ENCODE assay signal across 8 cellular contexts in the genomic region with DNA sequence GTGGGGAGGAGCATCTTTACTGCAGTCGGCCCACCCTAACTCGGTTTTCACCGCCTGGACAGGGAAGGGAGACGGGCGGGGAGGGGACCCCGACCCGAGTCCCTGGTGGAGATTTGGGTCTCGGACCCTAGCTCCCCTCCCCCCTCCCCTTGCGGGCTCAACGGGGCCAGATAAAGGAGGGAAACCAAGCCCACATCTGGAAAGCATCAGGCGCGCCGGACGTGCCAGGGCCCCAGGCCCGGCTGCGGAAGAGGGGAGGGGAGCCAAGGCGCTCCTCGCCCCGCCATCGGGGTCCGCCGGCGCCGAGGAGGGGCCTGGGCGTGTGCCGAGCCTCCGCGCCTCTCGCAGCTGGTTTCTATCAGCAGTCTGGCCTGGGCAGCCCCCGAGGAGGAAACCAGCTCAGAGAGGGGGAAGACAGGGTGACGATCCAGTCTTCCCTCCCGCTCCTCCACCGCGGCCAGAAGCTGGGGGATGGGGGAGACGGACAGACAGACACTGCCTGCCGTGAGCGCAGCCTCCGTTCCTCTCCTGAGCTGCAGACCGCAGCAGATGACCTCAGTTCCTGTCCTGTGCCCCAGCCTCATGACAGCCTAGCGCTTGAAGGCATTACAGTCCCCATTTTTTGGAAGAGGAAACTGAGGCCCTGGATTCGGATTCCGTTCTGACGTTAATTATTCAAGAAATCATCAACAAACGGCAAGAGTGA. TPM values are rescaled to one million over a fixed set of nuclear protein-coding genes. Genes with fewer than 3 reads are reported as not detected.
A peak's percentile ranks its signal among the peaks of the same experiment; 100 is the strongest.
DNase-seq lines count a peak whose midpoint lies in the region; ATAC-seq, FAIRE-seq and TF ChIP-seq lines count a peak whose summit lies in the region.

No MANE protein-coding gene starts in this region.

- H3K79me2 ChIP-seq in H1 (ENCODE audit: control insufficient read depth in 1 of 2, insufficient read depth in 2 of 2, low read length in 2 of 2) = no peaks in the 10 kb centered on the region

- no peaks in the 10 kb centered on the region for H3K9me3 Mint-ChIP-seq in activated T-cell treated with anti-CD3 and anti-CD28 coated beads, Interleukin-2, amount 50 U/mL, for 72 hours
- H3K9me3 Mint-ChIP-seq in activated T-cell treated with anti-CD3 and anti-CD28 coated beads, Interleukin-2, amount 50 U/mL, for 4 hours = no peaks in the 10 kb centered on the region

- peaks cover 6% of the 10 kb centered on the region for H3K27me3 Mint-ChIP-seq in activated T-cell treated with anti-CD3 and anti-CD28 coated beads, Interleukin-2, amount 50 U/mL, for 72 hours (ENCODE audit: low read depth)
- H3K27me3 Mint-ChIP-seq in activated T-cell treated with anti-CD3 and anti-CD28 coated beads, Interleukin-2, amount 50 U/mL, for 4 hours (ENCODE audit: low read depth) = peaks cover 11% of the 10 kb centered on the region

- H3K14ac ChIP-seq in H1 (ENCODE audit: insufficient read length) = no peak overlapping the region

- H2AFZ ChIP-seq in H1 (ENCODE audit: low read length) = peak overlapping the region; percentile 75; the same call in 1 of the 2 replicates

- CTCF ChIA-PET in H1 (lab: Charles Lee; ENCODE audit: partially characterized antibody) = interaction anchor here (0.6 to 1.1 kb wide), 4 partner anchors 11 to 124 kb away, joined by 3 read pairs; no protein-coding TSS in a partner anchor

- peak; percentile 55 to 56 for DNase-seq in activated T-cell treated with anti-CD3 and anti-CD28 coated beads, Interleukin-2, amount 50 U/mL, for 72 hours
- DNase-seq in activated T-cell treated with anti-CD3 and anti-CD28 coated beads, Interleukin-2, amount 50 U/mL, for 4 hours = no peak
- DNase-seq in OCI-M1 (lab: John Stamatoyannopoulos, UW) (peak; percentile 69), H1 (ENCODE audit: low read depth in 1 of 2, low spot score in 2 of 2) (no peak), mucosa of gallbladder (ENCODE audit: low spot score) (peak; percentile 43)

- peak overlapping the region in 3 of 4 experiments; percentile 3 to 26 (median 20); a peak in 1 of 7 replicates for H3K9ac ChIP-seq in H1 (replicated peaks in 1 of 4; ENCODE audit: extremely low read depth in 1 of 4, low read depth in 3 of 4, low read length in 3 of 4)

- H3K4me1 ChIP-seq in H1 (replicated peaks in 1 of 4; ENCODE audit: control insufficient read depth in 3 of 4, insufficient read depth in 4 of 4, low read length in 3 of 4) = peaks cover 0 to 16% (median 6%) of the 10 kb centered on the region in 4 experiments; a peak in 5 of 7 replicates

- no peak overlapping the region for H2BK20ac ChIP-seq in H1 (ENCODE audit: low read length)

- H2BK120ac ChIP-seq in H1 (replicated peaks; ENCODE audit: low read depth, low read length) = no peak overlapping the region

- WGBS in H1 (ENCODE audit: extremely low coverage in 1 of 2, insufficient coverage in 1 of 2, insufficient read length in 1 of 2, insufficient replicate concordance in 2 of 2, low coverage in 1 of 2, low lambda C conversion rate in 2 of 2, missing lambda C conversion rate in 1 of 2), 2 experiments = 4% methylated on average over 14 of the region's 44 CpGs; no CpG with 5 or more reads in 1 of the 2 experiments

- TF ChIP-seq CTCF in H1 (IDR thresholded peaks at IDR 0.05; ENCODE audit: control extremely low read depth in 1 of 3, insufficient read depth in 1 of 3, low read depth in 1 of 3, low read length in 3 of 3) = no peak

- peak overlapping the region; percentile 10 for H4K5ac ChIP-seq in H1 (ENCODE audit: insufficient read length, low read depth, low read length)

- peaks cover 0 to 11% of the 10 kb centered on the region in 2 experiments for H4K20me1 ChIP-seq in H1 (replicated peaks in 1 of 2; ENCODE audit: control insufficient read depth in 1 of 2, insufficient read depth in 2 of 2, low read length in 2 of 2)

- FAIRE-seq in H1 (lab: Jason Lieb, UNC) = no peak

- H3K4me3 Mint-ChIP-seq in activated T-cell treated with anti-CD3 and anti-CD28 coated beads, Interleukin-2, amount 50 U/mL, for 72 hours = no peak overlapping the region
- no peak overlapping the region for H3K4me3 Mint-ChIP-seq in activated T-cell treated with anti-CD3 and anti-CD28 coated beads, Interleukin-2, amount 50 U/mL, for 4 hours

- peak overlapping the region; percentile 38 to 67 (median 62) for H3K4me3 ChIP-seq in H1 (ENCODE audit: extremely low read depth in 1 of 4, insufficient read depth in 2 of 4, low read depth in 3 of 4, low read length in 4 of 4)

- H3K36me3 Mint-ChIP-seq in activated T-cell treated with anti-CD3 and anti-CD28 coated beads, Interleukin-2, amount 50 U/mL, for 72 hours (ENCODE audit: insufficient read depth in 2 of 2) = no peaks in the 10 kb centered on the region
- H3K36me3 Mint-ChIP-seq in activated T-cell treated with anti-CD3 and anti-CD28 coated beads, Interleukin-2, amount 50 U/mL, for 4 hours (ENCODE audit: insufficient read depth) = no peaks in the 10 kb centered on the region

- H3K23ac ChIP-seq in H1 (ENCODE audit: insufficient read length) = no peak overlapping the region

- H2BK15ac ChIP-seq in H1 (ENCODE audit: low read length) = peak overlapping the region; percentile 88; the same call in 1 of the 2 replicates

- H3K56ac ChIP-seq in H1 (replicated peaks; ENCODE audit: insufficient read length, low read depth, low read length) = peak overlapping the region; percentile 11

- H3K79me1 ChIP-seq in H1 (ENCODE audit: low read depth, low read length) = no peaks in the 10 kb centered on the region

- peaks cover 22% of the 10 kb centered on the region for H3K23me2 ChIP-seq in H1 (ENCODE audit: low read depth, low read length)

- no peaks in the 10 kb centered on the region for H3K9me3 ChIP-seq in H1 (ENCODE audit: insufficient read depth in 2 of 2, low read depth in 1 of 2, low read length in 1 of 2)

- peak overlapping the region; percentile 41 to 89 for H3K4me2 ChIP-seq in H1 (ENCODE audit: insufficient read depth in 1 of 2, low read depth in 2 of 2, low read length in 2 of 2)

- no peak overlapping the region; the same call in 1 of the 2 replicates for H4K8ac ChIP-seq in H1 (ENCODE audit: extremely low read depth, insufficient read depth, low read length)

- H4K91ac ChIP-seq in H1 (replicated peaks; ENCODE audit: insufficient read length, low read length) = no peak overlapping the region

- no peak overlapping the region for H3K27ac ChIP-seq in H1 (ENCODE audit: low read depth, low read length)

- peaks cover 5 to 49% (median 41%) of the 10 kb centered on the region in 4 experiments for H3K27me3 ChIP-seq in H1 (replicated peaks in 1 of 4; ENCODE audit: control insufficient read depth in 3 of 4, extremely low read depth in 1 of 4, insufficient read depth in 3 of 4, low read length in 3 of 4)

- no peaks in the 10 kb centered on the region for H3K4me1 Mint-ChIP-seq in activated T-cell treated with anti-CD3 and anti-CD28 coated beads, Interleukin-2, amount 50 U/mL, for 72 hours (ENCODE audit: low read depth)
- H3K4me1 Mint-ChIP-seq in activated T-cell treated with anti-CD3 and anti-CD28 coated beads, Interleukin-2, amount 50 U/mL, for 4 hours (ENCODE audit: low read depth) = peaks cover 13% of the 10 kb centered on the region

- no peak overlapping the region for H2AK5ac ChIP-seq in H1 (ENCODE audit: low read depth, low read length)

- H2BK5ac ChIP-seq in H1 (ENCODE audit: low read depth, low read length) = no peak overlapping the region; the same call in 1 of the 2 replicates

- no peak for TF ChIP-seq RAD21 in H1 (IDR thresholded peaks at IDR 0.05 in 1 of 2, conservative IDR thresholded peaks at IDR 0.05 in 1 of 2; ENCODE audit: low read depth in 2 of 2, low read length in 2 of 2)

- no peak; a peak in 1 of 3 replicates for TF ChIP-seq EP300 in H1 (IDR thresholded peaks at IDR 0.05; ENCODE audit: borderline replicate concordance in 1 of 2, low read depth in 2 of 2, low read length in 2 of 2)

- peak overlapping the region; percentile 60; the same call in 1 of the 2 replicates for H2BK12ac ChIP-seq in H1 (ENCODE audit: low read depth, low read length)

- H3K27ac Mint-ChIP-seq in activated T-cell treated with anti-CD3 and anti-CD28 coated beads, Interleukin-2, amount 50 U/mL, for 72 hours = no peak overlapping the region

- TF ChIP-seq POLR2A in H1 (IDR thresholded peaks at IDR 0.05; ENCODE audit: control extremely low read depth in 1 of 2, low read depth in 2 of 2, low read length in 2 of 2) = peak in 1 of 2 experiments; percentile 47; a peak in 1 of 3 replicates

- H3K36me3 ChIP-seq in H1 (ENCODE audit: control insufficient read depth in 2 of 4, insufficient read depth in 4 of 4, low read length in 3 of 4) = no peaks in the 10 kb centered on the region

- H3K18ac ChIP-seq in H1 (ENCODE audit: extremely low read depth, low read length) = peak overlapping the region; percentile 75

- H3K4ac ChIP-seq in H1 (replicated peaks; ENCODE audit: insufficient read length, low read depth, low read length) = no peak overlapping the region

- POLR2A ChIA-PET in H1 (lab: Charles Lee; ENCODE audit: partially characterized antibody) = interaction anchor here (1.0 kb wide), 2 partner anchors 18 to 33 kb away, joined by 3 to 5 read pairs; no protein-coding TSS in a partner anchor

- ATAC-seq in activated T-cell treated with anti-CD3 and anti-CD28 coated beads, Interleukin-2, amount 50 U/mL, for 72 hours (replicated peaks in 1 of 2) = no peak
- ATAC-seq in activated T-cell treated with anti-CD3 and anti-CD28 coated beads, Interleukin-2, amount 50 U/mL, for 4 hours = no peak
- ATAC-seq in HG03139 (IDR thresholded peaks at IDR 0.05; ENCODE audit: unreplicated experiment) (no peak), GM19035 (IDR thresholded peaks at IDR 0.05; ENCODE audit: unreplicated experiment) (no peak), GM21529 (IDR thresholded peaks at IDR 0.05; ENCODE audit: unreplicated experiment) (no peak)

RNA-seq across cellular contexts. Expression of a gene that starts 3.5 kb away (rescaled TPM):
- 10 to 100 TPM; 24.8 to 29.5 TPM for total RNA-seq in activated T-cell treated with anti-CD3 and anti-CD28 coated beads, Interleukin-2, amount 50 U/mL, for 72 hours
- 1 to 10 TPM; 1.5 to 2.6 (median 2.4) TPM for total RNA-seq in activated T-cell treated with anti-CD3 and anti-CD28 coated beads, Interleukin-2, amount 50 U/mL, for 4 hours
- total RNA-seq in H1 (2021; fragmentation: NEBNext Ultra II Directional; extraction: Animal tissue kit (Norgen Biotek cat#: 25700)) = not detected in 2 replicates
- polyA plus RNA-seq in H1 (2011; rRNA removed) = not detected in 2 replicates
- not detected for polyA plus RNA-seq in H1 (2011; cell fraction: cytosol; rRNA removed)
- not detected for polyA plus RNA-seq in H1 (2011; cell fraction: nucleus; rRNA removed)
- 3.6 TPM in 1 of 4 replicates, not detected in the others for polyA plus RNA-seq in H1 (2012, experiment 1 of 2)
- polyA plus RNA-seq in H1 (2012, experiment 2 of 2) = not detected
- polyA plus RNA-seq in H1 (2013, experiment 1 of 2) = not detected
- 1.7 TPM for polyA plus RNA-seq in H1 (2013, experiment 2 of 2)
- polyA minus RNA-seq in H1 (2011; rRNA and poly(A)+ RNA removed) = not detected in 2 replicates
- not detected for polyA minus RNA-seq in H1 (2011; cell fraction: cytosol; rRNA and poly(A)+ RNA removed)
- polyA minus RNA-seq in H1 (2011; cell fraction: nucleus; rRNA and poly(A)+ RNA removed) = not detected
- total RNA-seq in mucosa of gallbladder = not detected

RNA-seq across cellular contexts. Expression of a gene that starts 14.6 kb away (rescaled TPM):
- 10 to 100 TPM; 32.4 to 47.1 TPM for total RNA-seq in activated T-cell treated with anti-CD3 and anti-CD28 coated beads, Interleukin-2, amount 50 U/mL, for 72 hours
- 1 to 10 TPM; 2.2 to 5.8 (median 4.3) TPM for total RNA-seq in activated T-cell treated with anti-CD3 and anti-CD28 coated beads, Interleukin-2, amount 50 U/mL, for 4 hours
- total RNA-seq in H1 (2021; fragmentation: NEBNext Ultra II Directional; extraction: Animal tissue kit (Norgen Biotek cat#: 25700)) = not detected in 2 replicates
- polyA plus RNA-seq in H1 (2011; rRNA removed) = 0.15 and 0.19 TPM in 2 replicates
- polyA plus RNA-seq in H1 (2011; cell fraction: cytosol; rRNA removed) = 0.14 TPM
- 0.09 TPM for polyA plus RNA-seq in H1 (2011; cell fraction: nucleus; rRNA removed)
- not detected in 4 replicates for polyA plus RNA-seq in H1 (2012, experiment 1 of 2)
- polyA plus RNA-seq in H1 (2012, experiment 2 of 2) = not detected
- 0.10 TPM for polyA plus RNA-seq in H1 (2013, experiment 1 of 2)
- 0.13 TPM for polyA plus RNA-seq in H1 (2013, experiment 2 of 2)
- polyA minus RNA-seq in H1 (2011; rRNA and poly(A)+ RNA removed) = not detected in 2 replicates
- polyA minus RNA-seq in H1 (2011; cell fraction: cytosol; rRNA and poly(A)+ RNA removed) = not detected
- not detected for polyA minus RNA-seq in H1 (2011; cell fraction: nucleus; rRNA and poly(A)+ RNA removed)
- total RNA-seq in mucosa of gallbladder = 1.7 TPM

RNA-seq across cellular contexts. Expression of a gene that starts 21.5 kb away (rescaled TPM):
- total RNA-seq in activated T-cell treated with anti-CD3 and anti-CD28 coated beads, Interleukin-2, amount 50 U/mL, for 72 hours = 1 to 10 TPM; 3.4 to 7.0 TPM
- under 1 TPM; 0.50 to 0.71 (median 0.63) TPM for total RNA-seq in activated T-cell treated with anti-CD3 and anti-CD28 coated beads, Interleukin-2, amount 50 U/mL, for 4 hours
- 1.5 and 2.0 TPM in 2 replicates for total RNA-seq in H1 (2021; fragmentation: NEBNext Ultra II Directional; extraction: Animal tissue kit (Norgen Biotek cat#: 25700))
- 1.8 and 1.9 TPM in 2 replicates for polyA plus RNA-seq in H1 (2011; rRNA removed)
- polyA plus RNA-seq in H1 (2011; cell fraction: cytosol; rRNA removed) = 1.8 TPM
- 2.1 TPM for polyA plus RNA-seq in H1 (2011; cell fraction: nucleus; rRNA removed)
- 1.1 to 1.4 TPM (median 1.2 TPM) in 4 replicates for polyA plus RNA-seq in H1 (2012, experiment 1 of 2)
- polyA plus RNA-seq in H1 (2012, experiment 2 of 2) = 1.4 TPM
- 1.3 TPM for polyA plus RNA-seq in H1 (2013, experiment 1 of 2)
- polyA plus RNA-seq in H1 (2013, experiment 2 of 2) = 1.3 TPM
- 0.61 and 1.2 TPM in 2 replicates for polyA minus RNA-seq in H1 (2011; rRNA and poly(A)+ RNA removed)
- polyA minus RNA-seq in H1 (2011; cell fraction: cytosol; rRNA and poly(A)+ RNA removed) = 0.81 TPM
- 1.00 TPM for polyA minus RNA-seq in H1 (2011; cell fraction: nucleus; rRNA and poly(A)+ RNA removed)
- total RNA-seq in mucosa of gallbladder = 31.0 TPM

RNA-seq across cellular contexts. Expression of a gene that starts 38.4 kb away (rescaled TPM):
- total RNA-seq in activated T-cell treated with anti-CD3 and anti-CD28 coated beads, Interleukin-2, amount 50 U/mL, for 72 hours = 100 to 1,000 TPM; 292 to 300 TPM
- total RNA-seq in activated T-cell treated with anti-CD3 and anti-CD28 coated beads, Interleukin-2, amount 50 U/mL, for 4 hours = 100 to 1,000 TPM; 237 to 257 (median 239) TPM
- 318 and 326 TPM in 2 replicates for total RNA-seq in H1 (2021; fragmentation: NEBNext Ultra II Directional; extraction: Animal tissue kit (Norgen Biotek cat#: 25700))
- 315 and 405 TPM in 2 replicates for polyA plus RNA-seq in H1 (2011; rRNA removed)
- polyA plus RNA-seq in H1 (2011; cell fraction: cytosol; rRNA removed) = 585 TPM
- polyA plus RNA-seq in H1 (2011; cell fraction: nucleus; rRNA removed) = 241 TPM
- polyA plus RNA-seq in H1 (2012, experiment 1 of 2) = 396 to 462 TPM (median 444 TPM) in 4 replicates
- 353 TPM for polyA plus RNA-seq in H1 (2012, experiment 2 of 2)
- polyA plus RNA-seq in H1 (2013, experiment 1 of 2) = 213 TPM
- 220 TPM for polyA plus RNA-seq in H1 (2013, experiment 2 of 2)
- 129 and 145 TPM in 2 replicates for polyA minus RNA-seq in H1 (2011; rRNA and poly(A)+ RNA removed)
- polyA minus RNA-seq in H1 (2011; cell fraction: cytosol; rRNA and poly(A)+ RNA removed) = 94.5 TPM
- 67.8 TPM for polyA minus RNA-seq in H1 (2011; cell fraction: nucleus; rRNA and poly(A)+ RNA removed)
- 325 TPM for total RNA-seq in mucosa of gallbladder

Comparison
In these comparisons a context has a peak if more than half of its experiments do, and no peak if none do; other contexts are left out.
1. DNase-seq: peak in activated T-cell treated with anti-CD3 and anti-CD28 coated beads, Interleukin-2, amount 50 U/mL, for 72 hours (2 of 2), OCI-M1 (single experiment) and mucosa of gallbladder (single experiment); none in activated T-cell treated with anti-CD3 and anti-CD28 coated beads, Interleukin-2, amount 50 U/mL, for 4 hours (single experiment) and H1 (0 of 2).
2. RNA of a gene that starts 3.5 kb away (total RNA-seq): 24.8 to 29.5 TPM in activated T-cell treated with anti-CD3 and anti-CD28 coated beads, Interleukin-2, amount 50 U/mL, for 72 hours; 1.5 to 2.6 TPM in activated T-cell treated with anti-CD3 and anti-CD28 coated beads, Interleukin-2, amount 50 U/mL, for 4 hours, not detected in mucosa of gallbladder (single experiment) and not detected in H1; every median in the first group is over 4 times any median in the second.
3. RNA of a gene that starts 14.6 kb away (total RNA-seq): 32.4 to 47.1 TPM in activated T-cell treated with anti-CD3 and anti-CD28 coated beads, Interleukin-2, amount 50 U/mL, for 72 hours; 2.2 to 5.8 TPM in activated T-cell treated with anti-CD3 and anti-CD28 coated beads, Interleukin-2, amount 50 U/mL, for 4 hours, 1.7 TPM in mucosa of gallbladder (single experiment) and not detected in H1; every median in the first group is over 4 times any median in the second.